In the genomic region with DNA sequence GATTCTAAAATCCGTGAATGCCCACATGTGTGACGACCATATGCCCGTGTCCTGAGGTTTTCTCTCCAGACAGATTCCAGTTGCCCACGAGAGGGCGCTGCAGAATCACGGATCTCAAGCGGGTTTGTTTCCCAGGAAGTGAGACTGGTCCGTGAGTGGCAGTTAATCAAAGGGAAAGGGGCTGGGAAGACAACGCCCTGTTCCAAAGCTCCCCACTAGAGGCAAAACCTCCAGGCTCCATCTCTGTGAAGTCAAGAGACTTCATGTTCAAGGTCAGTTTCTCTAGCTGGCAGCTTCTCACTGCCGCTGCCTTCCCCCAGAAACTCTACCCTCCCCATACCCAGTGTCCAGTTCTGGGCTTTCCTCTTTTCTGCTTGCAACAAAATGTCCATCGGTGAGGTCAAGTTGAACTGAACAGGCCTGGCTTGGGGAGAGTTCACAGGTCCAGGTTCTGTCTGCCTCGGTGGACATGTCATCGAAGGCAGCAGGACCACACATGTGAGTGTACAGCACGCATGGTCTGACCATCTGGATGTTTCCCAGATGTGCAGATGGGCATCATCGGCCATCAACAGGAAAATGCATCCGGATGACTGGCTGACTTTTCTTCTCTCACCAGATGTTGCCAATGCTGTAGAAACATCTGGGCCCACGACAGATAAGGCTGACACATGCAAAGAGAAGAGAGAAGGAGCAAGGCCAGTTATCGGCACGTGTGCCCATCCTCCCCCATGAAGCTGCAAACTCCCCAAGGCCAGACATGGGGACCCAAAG, we compare ENCODE assay signal across 8 cellular contexts. TPM values are rescaled to one million over a fixed set of nuclear protein-coding genes. Genes with fewer than 3 reads are reported as not detected.
DNase-seq lines count a peak whose midpoint lies in the region; ATAC-seq and TF ChIP-seq lines count a peak whose summit lies in the region.

No MANE protein-coding gene starts in this region.

- TF ChIP-seq CTCF in CD8-positive, alpha-beta T cell (IDR thresholded peaks at IDR 0.05) = peak; percentile 88
- TF ChIP-seq CTCF in OCI-LY1 (IDR thresholded peaks at IDR 0.05; ENCODE audit: low read length) (peak; percentile 88), endothelial cell (IDR thresholded peaks at IDR 0.05; ENCODE audit: unreplicated experiment) (peak; percentile 97), mucosa of descending colon (IDR thresholded peaks at IDR 0.05) (peak; percentile 58)

- H3K4me1 ChIP-seq in CD8-positive, alpha-beta T cell (ENCODE audit: insufficient read depth, low read length) = peaks cover 16% of the 10 kb centered on the region
- H3K4me1 ChIP-seq in OCI-LY1 (ENCODE audit: insufficient read depth, low read length, severe bottlenecking) = no peaks in the 10 kb centered on the region
- peaks cover 15% of the 10 kb centered on the region for H3K4me1 ChIP-seq in mucosa of descending colon (ENCODE audit: low read depth)

- peak overlapping the region; percentile 3 for H3K4me3 Mint-ChIP-seq in CD8-positive, alpha-beta T cell
- H3K4me3 Mint-ChIP-seq in activated CD8-positive, alpha-beta memory T cell treated with anti-CD3 and anti-CD28 coated beads, Interleukin-2, amount 10 ng/mL, durations not matched to agents 7 days and 5 days = no peak overlapping the region
- no peak overlapping the region for H3K4me3 Mint-ChIP-seq in endothelial cell (ENCODE audit: unreplicated experiment)

- no peaks in the 10 kb centered on the region for H3K9me3 ChIP-seq in CD8-positive, alpha-beta T cell (ENCODE audit: low read length)
- H3K9me3 ChIP-seq in OCI-LY1 (ENCODE audit: low read length) = no peaks in the 10 kb centered on the region
- no peaks in the 10 kb centered on the region for H3K9me3 ChIP-seq in mucosa of descending colon

- H3K9me2 ChIP-seq in OCI-LY1 (ENCODE audit: low read depth, low read length) = no peaks in the 10 kb centered on the region

- H3K27ac Mint-ChIP-seq in CD8-positive, alpha-beta T cell = no peak overlapping the region
- peak overlapping the region; percentile 35 for H3K27ac Mint-ChIP-seq in activated CD8-positive, alpha-beta memory T cell treated with anti-CD3 and anti-CD28 coated beads, Interleukin-2, amount 10 ng/mL, durations not matched to agents 7 days and 5 days
- no peak overlapping the region for H3K27ac Mint-ChIP-seq in endothelial cell (ENCODE audit: unreplicated experiment)

- no peaks in the 10 kb centered on the region for H3K36me3 Mint-ChIP-seq in CD8-positive, alpha-beta T cell
- H3K36me3 Mint-ChIP-seq in activated CD8-positive, alpha-beta memory T cell treated with anti-CD3 and anti-CD28 coated beads, Interleukin-2, amount 10 ng/mL, durations not matched to agents 7 days and 5 days = no peaks in the 10 kb centered on the region
- H3K36me3 Mint-ChIP-seq in endothelial cell (ENCODE audit: low read depth, unreplicated experiment) = no peaks in the 10 kb centered on the region

- H3F3A ChIP-seq in OCI-LY1 (ENCODE audit: insufficient read depth, low read length) = no peaks in the 10 kb centered on the region

- no peaks in the 10 kb centered on the region for H3K79me2 ChIP-seq in OCI-LY1 (ENCODE audit: insufficient read depth, low read length)

- H3K4me1 Mint-ChIP-seq in CD8-positive, alpha-beta T cell (ENCODE audit: low read depth) = peaks cover 30% of the 10 kb centered on the region
- peaks cover 20% of the 10 kb centered on the region for H3K4me1 Mint-ChIP-seq in activated CD8-positive, alpha-beta memory T cell treated with anti-CD3 and anti-CD28 coated beads, Interleukin-2, amount 10 ng/mL, durations not matched to agents 7 days and 5 days
- peaks cover 3% of the 10 kb centered on the region for H3K4me1 Mint-ChIP-seq in endothelial cell (ENCODE audit: unreplicated experiment)

- no peak overlapping the region for H2AFZ ChIP-seq in OCI-LY1 (ENCODE audit: low read length)

- no peak for ATAC-seq in CD8-positive, alpha-beta T cell
- ATAC-seq in activated CD8-positive, alpha-beta memory T cell treated with anti-CD3 and anti-CD28 coated beads, Interleukin-2, amount 10 ng/mL, durations not matched to agents 7 days and 5 days = peak; percentile 67
- ATAC-seq in mucosa of descending colon = peak; percentile 87
- no peak for ATAC-seq in GM19452 (IDR thresholded peaks at IDR 0.05; ENCODE audit: unreplicated experiment)

- H4K20me1 ChIP-seq in OCI-LY1 (ENCODE audit: insufficient read depth, low read length) = no peaks in the 10 kb centered on the region

- no peaks in the 10 kb centered on the region for H3K9me3 Mint-ChIP-seq in CD8-positive, alpha-beta T cell
- H3K9me3 Mint-ChIP-seq in activated CD8-positive, alpha-beta memory T cell treated with anti-CD3 and anti-CD28 coated beads, Interleukin-2, amount 10 ng/mL, durations not matched to agents 7 days and 5 days (ENCODE audit: low read depth) = no peaks in the 10 kb centered on the region
- H3K9me3 Mint-ChIP-seq in endothelial cell (ENCODE audit: unreplicated experiment) = no peaks in the 10 kb centered on the region

- no peaks in the 10 kb centered on the region for H3K36me3 ChIP-seq in CD8-positive, alpha-beta T cell (ENCODE audit: insufficient read depth, low read length)
- H3K36me3 ChIP-seq in OCI-LY1 (ENCODE audit: insufficient read depth, low read length) (no peaks in the 10 kb centered on the region), mucosa of descending colon (ENCODE audit: low read depth) (no peaks in the 10 kb centered on the region)

- no peak overlapping the region for H3K4me2 ChIP-seq in OCI-LY1 (ENCODE audit: low read length)

- H3K9ac ChIP-seq in OCI-LY1 (ENCODE audit: low read length) = no peak overlapping the region

- intact Hi-C loops in CD8-positive, alpha-beta T cell (cut with DNase I, micrococcal nuclease) = loop anchor here (1.0 to 5.0 kb wide), 4 partner anchors 103 to 335 kb away; a partner anchor contains a TSS
- intact Hi-C loops in mucosa of descending colon (cut with DNase I, micrococcal nuclease) = loop anchor here (5.0 to 10.0 kb wide), 3 partner anchors 165 to 338 kb away; no protein-coding TSS in a partner anchor

- H3K27me3 Mint-ChIP-seq in CD8-positive, alpha-beta T cell (ENCODE audit: low read depth) = peaks cover 5% of the 10 kb centered on the region
- H3K27me3 Mint-ChIP-seq in activated CD8-positive, alpha-beta memory T cell treated with anti-CD3 and anti-CD28 coated beads, Interleukin-2, amount 10 ng/mL, durations not matched to agents 7 days and 5 days = peaks cover 7% of the 10 kb centered on the region
- peaks cover 7% of the 10 kb centered on the region for H3K27me3 Mint-ChIP-seq in endothelial cell (ENCODE audit: unreplicated experiment)

- CTCF ChIA-PET in CD8-positive, alpha-beta T cell (lab: Charles Lee) = interaction anchor here (0.6 to 8.2 kb wide), 25 partner anchors 9 to 355 kb away, joined by 3 to 112 read pairs (median 4); a partner anchor contains a TSS
- CTCF ChIA-PET in activated CD8-positive, alpha-beta memory T cell treated with anti-CD3 and anti-CD28 coated beads, Interleukin-2, amount 10 ng/mL, durations not matched to agents 7 days and 5 days (lab: Charles Lee) = interaction anchor here (0.6 to 2.1 kb wide), 10 partner anchors 20 to 345 kb away, joined by 3 to 21 read pairs (median 4); a partner anchor contains a TSS

- H3K27me3 ChIP-seq in CD8-positive, alpha-beta T cell (ENCODE audit: insufficient read depth, low read length) = no peaks in the 10 kb centered on the region
- no peaks in the 10 kb centered on the region for H3K27me3 ChIP-seq in OCI-LY1 (ENCODE audit: insufficient read depth, low read length)

- peak; percentile 43 to 87 (median 59) for DNase-seq in CD8-positive, alpha-beta T cell
- peak; percentile 91 for DNase-seq in HuH-7 (ENCODE audit: low spot score)
- DNase-seq in activated CD8-positive, alpha-beta memory T cell treated with anti-CD3 and anti-CD28 coated beads, Interleukin-2, amount 10 ng/mL, durations not matched to agents 7 days and 5 days = peak; percentile 80
- DNase-seq in endothelial cell (ENCODE audit: low spot score) = peak; percentile 88
- DNase-seq in mucosa of descending colon = peak; percentile 84 to 96 (median 92)
- peak; percentile 37 to 50 for DNase-seq in stimulated activated CD8-positive, alpha-beta memory T cell treated with anti-CD3 and anti-CD28 coated beads, Interleukin-7, amount 100 ng/mL, for 1 hour (ENCODE audit: low read depth in 2 of 2)

- POLR2A ChIA-PET in CD8-positive, alpha-beta T cell (lab: Charles Lee) = no interaction called here

- no peak overlapping the region for H3K4me3 ChIP-seq in CD8-positive, alpha-beta T cell (ENCODE audit: low read depth, low read length)
- no peak overlapping the region for H3K4me3 ChIP-seq in OCI-LY1 (ENCODE audit: low read depth, low read length, poor library complexity, severe bottlenecking)
- no peak overlapping the region for H3K4me3 ChIP-seq in mucosa of descending colon

- no peak overlapping the region for H3K27ac ChIP-seq in CD8-positive, alpha-beta T cell (ENCODE audit: low read depth, low read length)
- no peak overlapping the region for H3K27ac ChIP-seq in OCI-LY1 (ENCODE audit: low read depth, low read length, poor library complexity, severe bottlenecking)

RNA-seq across cellular contexts. Expression of a gene that starts 44.9 kb away (rescaled TPM):
- total RNA-seq in CD8-positive, alpha-beta T cell = not detected
- total RNA-seq in activated CD8-positive, alpha-beta memory T cell treated with anti-CD3 and anti-CD28 coated beads, Interleukin-2, amount 10 ng/mL, durations not matched to agents 7 days and 5 days = under 1 TPM in 1 of 2 experiments, not detected in 1; 0.06 TPM
- total RNA-seq in endothelial cell (ENCODE audit: unreplicated experiment) = not detected
- total RNA-seq in mucosa of descending colon = under 1 TPM in 2 of 3 donors, not detected in 1; 0.13 to 0.17 TPM

Comparison
In these comparisons a context has a peak if more than half of its experiments do, and no peak if none do; other contexts are left out.
1. ATAC-seq: peak in activated CD8-positive, alpha-beta memory T cell treated with anti-CD3 and anti-CD28 coated beads, Interleukin-2, amount 10 ng/mL, durations not matched to agents 7 days and 5 days (single experiment) and mucosa of descending colon (single experiment); none in CD8-positive, alpha-beta T cell (single experiment) and GM19452 (single experiment).
2. Peak in every context shown above with its lines, with median percentiles within 50 percentile points of each other: DNase-seq and CTCF ChIP-seq.